8 cellular contexts compared by ENCODE assay signal in genomic region chr3:63911901-63912767, GRCh38. TPM values are rescaled to one million over a fixed set of nuclear protein-coding genes. Genes with fewer than 3 reads are reported as not detected.
DNase-seq lines count a peak whose midpoint lies in the region; ATAC-seq and TF ChIP-seq lines count a peak whose summit lies in the region.

SCAANT1 (minus strand) TSS chr3:63912383.

- peaks cover 51% of the 10 kb centered on the region for H3K4me1 Mint-ChIP-seq in dendritic cell treated with granulocyte-macrophage colony-stimulating factor and Interleukin-4, amounts not matched to agents 40 ng/mL and 50 ng/mL, for 4 days (ENCODE audit: low read depth)

- peak within 1 kb of the TSS; percentile 79 to 88 (median 81) for H3K4me3 ChIP-seq in right lobe of liver

- no peaks in the 10 kb centered on the region for H3K27me3 ChIP-seq in right lobe of liver

- peaks cover 44% of the 10 kb centered on the region for H3K36me3 Mint-ChIP-seq in dendritic cell treated with granulocyte-macrophage colony-stimulating factor and Interleukin-4, amounts not matched to agents 40 ng/mL and 50 ng/mL, for 4 days (ENCODE audit: low read depth)

- TF ChIP-seq POLR2A in right lobe of liver (IDR thresholded peaks at IDR 0.05) = peak; percentile 90

- peak within 1 kb of the TSS; percentile 91 for H3K4me3 Mint-ChIP-seq in dendritic cell treated with granulocyte-macrophage colony-stimulating factor and Interleukin-4, amounts not matched to agents 40 ng/mL and 50 ng/mL, for 4 days

- peaks cover 0 to 30% (median 8%) of the 10 kb centered on the region in 4 donors for H3K4me1 ChIP-seq in right lobe of liver

- no CpG with 5 or more reads among the region's 111 CpGs for WGBS in right lobe of liver (ENCODE audit: insufficient coverage, low coverage, low lambda C conversion rate, missing lambda C conversion rate)

- ATAC-seq in GM18909 (IDR thresholded peaks at IDR 0.05; ENCODE audit: poor library complexity, unreplicated experiment) (peak; percentile 80), HG03139 (IDR thresholded peaks at IDR 0.05; ENCODE audit: unreplicated experiment) (peak; percentile 69), right lobe of liver (peak; percentile 80 to 91 (median 90))

- no peaks in the 10 kb centered on the region for H3K36me3 ChIP-seq in right lobe of liver

- intact Hi-C loops in dendritic cell treated with granulocyte-macrophage colony-stimulating factor and Interleukin-4, amounts not matched to agents 40 ng/mL and 50 ng/mL, for 4 days (cut with micrococcal nuclease) = loop anchor here (1.0 to 2.0 kb wide), 3 partner anchors 10 to 48 kb away; no protein-coding TSS in a partner anchor
- intact Hi-C loops in right lobe of liver (cut with DNase I) = loop anchor here in 1 of 2 donors (10.0 kb wide), 1 partner anchor 83 kb away; no protein-coding TSS in a partner anchor

- H3K27ac Mint-ChIP-seq in dendritic cell treated with granulocyte-macrophage colony-stimulating factor and Interleukin-4, amounts not matched to agents 40 ng/mL and 50 ng/mL, for 4 days = peak within 1 kb of the TSS; percentile 81

- H3K9me3 Mint-ChIP-seq in dendritic cell treated with granulocyte-macrophage colony-stimulating factor and Interleukin-4, amounts not matched to agents 40 ng/mL and 50 ng/mL, for 4 days = no peaks in the 10 kb centered on the region

- peak in 1 of 4 donors; percentile 30 for TF ChIP-seq CTCF in right lobe of liver (IDR thresholded peaks at IDR 0.05)

- no peaks in the 10 kb centered on the region for H3K9me3 ChIP-seq in right lobe of liver

- no peaks in the 10 kb centered on the region for H3K27me3 Mint-ChIP-seq in dendritic cell treated with granulocyte-macrophage colony-stimulating factor and Interleukin-4, amounts not matched to agents 40 ng/mL and 50 ng/mL, for 4 days

- DNase-seq in AML-193 (lab: John Stamatoyannopoulos, UW) (peak; percentile 71 to 79), NCI-H748 (lab: John Stamatoyannopoulos, UW; ENCODE audit: unreplicated experiment) (peak; percentile 83), right lobe of liver (peak; percentile 94 to 97 (median 97))
- peak; percentile 79 to 85 for DNase-seq in activated CD4-positive, alpha-beta T cell treated with anti-CD3 and anti-CD28 coated beads, Interleukin-2, amount 50 U/mL, for 4 hours
- peak; percentile 82 for DNase-seq in stimulated activated CD4-positive, alpha-beta T cell treated with anti-CD3 and anti-CD28 coated beads, Interleukin-4, amount 100 ng/mL, for 1 hour

- peak within 1 kb of the TSS; percentile 92 to 95 (median 94) for H3K27ac ChIP-seq in right lobe of liver

RNA-seq across cellular contexts. Expression of gene SCAANT1, which starts in this region (rescaled TPM):
- total RNA-seq in right lobe of liver = not detected

Comparison
In these comparisons a context has a peak if more than half of its experiments do, and no peak if none do; other contexts are left out.
1. Peak in every context shown above with its lines: DNase-seq, ATAC-seq, H3K4me3 ChIP-seq and H3K27ac ChIP-seq.
2. Peak in DNase-seq, ATAC-seq, H3K4me3 ChIP-seq and H3K27ac ChIP-seq in right lobe of liver; RNA of the gene not detected or under 1 TPM.